ENCODE assay signal across 2 cellular contexts in the genomic region with DNA sequence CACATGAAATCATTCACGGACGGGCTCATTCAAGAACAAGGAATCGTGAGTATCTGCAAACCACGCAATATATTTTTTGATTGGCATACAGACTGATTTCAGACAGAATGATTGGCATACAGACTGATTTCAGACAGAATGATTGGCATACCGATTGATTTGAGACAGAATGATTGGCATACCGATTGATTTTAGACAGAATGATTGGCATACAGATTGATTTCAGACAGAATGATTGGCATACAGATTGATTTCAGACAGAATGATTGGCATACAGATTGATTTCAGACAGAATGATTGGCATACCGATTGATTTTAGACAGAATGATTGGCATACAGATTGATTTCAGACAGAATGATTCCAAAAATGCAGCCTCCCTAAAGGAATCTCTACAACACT. TPM values are rescaled to one million over a fixed set of nuclear protein-coding genes. Genes with fewer than 3 reads are reported as not detected.
"Had no signal": no experiment of that assay in that cellular context is flagged by ENCODE, and none has a peak within 500 bp of the region (broad histone marks: within the 10 kb centered on the region; RNA-seq: fewer than 3 reads in every experiment).

No MANE protein-coding gene starts in this region.

RNA-seq across cellular contexts. Expression of gene VIPR2, which starts 12.0 kb away (rescaled TPM):
- total RNA-seq: activated naive CD8-positive, alpha-beta T cell treated with anti-CD3 and anti-CD28 coated beads for 36 hours; bronchial epithelial cell had no signal
